Comparison of ENCODE assay signal across 1 cellular context in genomic region chr11:76637491-76638266, GRCh38.
TF ChIP-seq lines count a peak whose summit lies in the region.

No MANE protein-coding gene starts in this region.

TF ChIP-seq in SK-N-SH, 30 proteins besides CTCF, POLR2A, EP300 and RAD21 (continued from another document):
- TF ChIP-seq USF1 (IDR thresholded peaks at IDR 0.05; ENCODE audit: borderline replicate concordance, low read depth): no peak
- TF ChIP-seq SMC3 (IDR thresholded peaks at IDR 0.05; ENCODE audit: low read depth, low read length): no peak
